Comparison of ENCODE assay signal across 11 cellular contexts in the genomic region with DNA sequence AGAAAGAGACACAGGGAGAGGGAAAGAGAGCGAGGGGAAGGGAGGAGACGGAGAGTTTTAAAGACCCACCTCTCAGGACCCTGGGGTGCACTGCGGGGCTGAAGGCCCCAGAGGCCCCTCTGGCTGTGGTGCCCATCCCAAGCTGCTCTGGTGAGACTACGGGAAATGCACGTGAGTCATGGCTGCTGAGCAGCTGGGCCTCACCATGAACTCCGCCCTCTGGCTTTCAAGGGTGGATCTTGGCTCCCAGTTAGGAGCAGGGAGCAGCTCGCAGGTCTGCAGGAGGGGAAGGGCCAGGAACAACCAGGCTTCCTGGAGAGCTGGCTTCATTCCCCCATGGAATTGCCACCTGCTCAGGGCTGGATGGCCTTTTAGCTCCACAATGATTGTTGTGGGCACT. TPM values are rescaled to one million over a fixed set of nuclear protein-coding genes. Genes with fewer than 3 reads are reported as not detected.
DNase-seq lines count a peak whose midpoint lies in the region; ATAC-seq and TF ChIP-seq lines count a peak whose summit lies in the region.
"Had no signal": no experiment of that assay in that cellular context is flagged by ENCODE, and none has a peak within 500 bp of the region (broad histone marks: within the 10 kb centered on the region; RNA-seq: fewer than 3 reads in every experiment).

No MANE protein-coding gene starts in this region.

- H3K27ac ChIP-seq in cardiac muscle cell (no peak overlapping the region), left ventricle myocardium inferior (replicated peaks) (no peak overlapping the region)

- H3K9me3 ChIP-seq in cardiac muscle cell (ENCODE audit: low read depth) (no peaks in the 10 kb centered on the region), left ventricle myocardium inferior (replicated peaks) (peaks cover 5% of the 10 kb centered on the region)

- H3K4me3 ChIP-seq in cardiac muscle cell = no peak overlapping the region
- no peak overlapping the region for H3K4me3 ChIP-seq in left ventricle myocardium inferior

- TF ChIP-seq CTCF in cardiac muscle cell (IDR thresholded peaks at IDR 0.05; ENCODE audit: low read depth, low read length) (peak; percentile 19), left ventricle myocardium inferior (IDR thresholded peaks at IDR 0.05; ENCODE audit: borderline replicate concordance) (no peak)

- H3K27me3 ChIP-seq in cardiac muscle cell (peaks cover 36% of the 10 kb centered on the region), left ventricle myocardium inferior (ENCODE audit: low read depth) (peaks cover 67% of the 10 kb centered on the region)

- intact Hi-C loops in left ventricle myocardium inferior (cut with micrococcal nuclease) = no loop called here

- H3K36me3 ChIP-seq in cardiac muscle cell (no peaks in the 10 kb centered on the region), left ventricle myocardium inferior (no peaks in the 10 kb centered on the region)

- ATAC-seq in GM18858 (IDR thresholded peaks at IDR 0.05; ENCODE audit: unreplicated experiment) (no peak), HG02623 (IDR thresholded peaks at IDR 0.05; ENCODE audit: unreplicated experiment) (no peak), GM19397 (IDR thresholded peaks at IDR 0.05; ENCODE audit: unreplicated experiment) (no peak), GM18861 (IDR thresholded peaks at IDR 0.05; ENCODE audit: unreplicated experiment) (no peak)

- no peaks in the 10 kb centered on the region for H3K4me1 ChIP-seq in cardiac muscle cell (ENCODE audit: low read depth)
- no peaks in the 10 kb centered on the region for H3K4me1 ChIP-seq in left ventricle myocardium inferior

- DNase-seq in cardiac muscle cell (ENCODE audit: low read depth in 1 of 2, low spot score in 1 of 2) (peak in 1 of 2 donors; percentile 56), left ventricle myocardium inferior (no peak), NCI-H2171 (lab: John Stamatoyannopoulos, UW) (peak; percentile 75), dermis blood vessel endothelial cell (peak; percentile 54)
- DNase-seq: activated CD4-positive, alpha-beta T cell treated with anti-CD3 and anti-CD28 coated beads, Interleukin-2, amount 50 U/mL, for 4 hours; stimulated activated CD4-positive, alpha-beta T cell treated with anti-CD3 and anti-CD28 coated beads, Interleukin-4, amount 100 ng/mL, for 24 hours had no signal

RNA-seq across cellular contexts. Expression of a gene that starts 7.8 kb away (rescaled TPM):
- total RNA-seq in cardiac muscle cell = 0.04 TPM in 1 of 2 replicates, not detected in the other
- polyA plus RNA-seq in cardiac muscle cell = not detected in 2 replicates
- total RNA-seq in left ventricle myocardium inferior = not detected
- total RNA-seq in dermis blood vessel endothelial cell = not detected in 2 replicates
- total RNA-seq: dermis microvascular lymphatic vessel endothelial cell had no signal
